28 cellular contexts compared by ENCODE assay signal in the genomic region with DNA sequence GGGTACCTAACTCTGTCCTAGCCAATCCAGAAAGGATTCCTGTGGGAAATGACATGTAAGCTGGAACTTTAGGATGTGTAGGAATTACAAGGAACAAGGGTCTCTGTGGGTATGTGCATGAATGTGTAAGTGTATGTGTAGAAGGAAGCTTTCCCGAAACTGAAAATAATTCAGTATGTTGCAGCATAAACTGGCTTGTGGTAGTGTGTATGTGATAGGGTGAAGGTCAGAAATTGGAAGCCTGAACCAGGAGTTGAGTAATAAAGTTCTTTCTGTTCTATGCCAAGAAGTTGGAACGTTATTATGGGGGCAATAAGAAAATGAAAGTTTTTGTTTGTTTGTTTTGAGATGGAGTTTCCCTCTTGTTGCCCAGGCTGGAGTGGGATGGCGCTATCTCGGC.
"Had no signal": no experiment of that assay in that cellular context is flagged by ENCODE, and none has a peak within 500 bp of the region (broad histone marks: within the 10 kb centered on the region; RNA-seq: fewer than 3 reads in every experiment).

No MANE protein-coding gene starts in this region.

- DNase-seq: dermis blood vessel endothelial cell; effector memory CD4-positive, alpha-beta T cell; foreskin melanocyte; glutamatergic neuron; heart right ventricle; hippocampal formation; left cardiac atrium; left ventricle myocardium superior; mesenchymal stem cell; naive thymus-derived CD4-positive, alpha-beta T cell; nephron progenitor cell; occipital lobe; ovary; posterior cingulate gyrus; psoas muscle; right cardiac atrium; stimulated activated CD4-positive, alpha-beta T cell treated with anti-CD3 and anti-CD28 coated beads, Interleukin-15, amount 100 ng/mL, for 24 hours; stimulated activated CD4-positive, alpha-beta T cell treated with anti-CD3 and anti-CD28 coated beads, Interleukin-2, amount 100 ng/mL, for 48 hours; stimulated activated naive B cell treated with anti-CD40 and anti-IgM and Interleukin-4, amounts not matched to agents 10 μg/mL and 1 μg/mL and 100 μg/mL, for 72 hours; transverse colon; upper lobe of right lung; uterus had no signal

- H3K27me3 ChIP-seq: esophagus muscularis mucosa, heart right ventricle, ovary, transverse colon, upper lobe of right lung, uterus had no signal

- H3K4me3 ChIP-seq: coronary artery, esophagus muscularis mucosa, heart right ventricle, lung, ovary, psoas muscle, skin epidermis, transverse colon, upper lobe of right lung, uterus had no signal

- H3K36me3 ChIP-seq: esophagus muscularis mucosa, heart right ventricle, ovary, transverse colon, upper lobe of right lung, uterus had no signal

- H3K9me3 ChIP-seq: esophagus muscularis mucosa, heart right ventricle, ovary, psoas muscle, transverse colon, upper lobe of right lung, uterus had no signal

- H3K4me1 ChIP-seq: esophagus muscularis mucosa, transverse colon, upper lobe of right lung, uterus had no signal

- H3K27ac ChIP-seq: coronary artery, esophagus muscularis mucosa, heart right ventricle, ovary, psoas muscle, skin epidermis, transverse colon, upper lobe of right lung, uterus had no signal

- ATAC-seq: heart right ventricle; left cardiac atrium; left ventricle myocardium superior; naive thymus-derived CD4-positive, alpha-beta T cell; psoas muscle; right cardiac atrium; stimulated activated naive B cell treated with anti-CD40 and anti-IgM and Interleukin-4, amounts not matched to agents 10 μg/mL and 1 μg/mL and 100 μg/mL, for 72 hours; upper lobe of right lung had no signal

- FAIRE-seq: endothelial cell of umbilical vein, islet of Langerhans had no signal
